ENCODE assay signal across 10 cellular contexts in the genomic region with DNA sequence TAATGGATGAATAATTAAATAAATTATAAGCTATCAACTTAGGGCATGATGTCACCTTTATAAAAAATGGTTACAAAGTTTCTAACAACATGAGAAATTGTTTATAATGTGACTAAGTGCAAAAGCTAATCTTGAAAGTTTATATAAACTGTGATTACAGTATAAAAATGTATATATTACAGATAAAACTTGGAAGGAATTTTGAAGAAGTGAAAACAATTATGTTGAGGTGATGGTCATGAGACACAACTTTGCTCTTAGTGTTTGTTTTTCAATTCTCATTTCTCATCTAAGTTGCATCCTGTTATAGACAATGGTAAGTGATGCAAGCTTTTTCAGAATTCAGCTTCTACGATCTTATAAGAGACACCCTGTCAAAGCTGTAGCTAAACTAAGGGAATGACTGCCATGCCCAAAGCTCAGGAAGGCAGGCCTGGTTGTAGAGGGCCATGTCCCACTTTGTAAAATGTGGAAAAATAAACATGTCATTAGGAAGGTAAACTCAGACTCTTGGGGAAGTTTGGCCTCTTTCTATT. TPM values are rescaled to one million over a fixed set of nuclear protein-coding genes. Genes with fewer than 3 reads are reported as not detected.
A peak's percentile ranks its signal among the peaks of the same experiment; 100 is the strongest.
DNase-seq lines count a peak whose midpoint lies in the region; ATAC-seq and TF ChIP-seq lines count a peak whose summit lies in the region.
"Had no signal": no experiment of that assay in that cellular context is flagged by ENCODE, and none has a peak within 500 bp of the region (broad histone marks: within the 10 kb centered on the region; RNA-seq: fewer than 3 reads in every experiment).

No MANE protein-coding gene starts in this region.

- H2AFZ ChIP-seq in OCI-LY7 (ENCODE audit: low read length) = no peak overlapping the region

- peaks cover 5% of the 10 kb centered on the region; the same call in 1 of the 2 replicates for H3K36me3 ChIP-seq in OCI-LY7 (ENCODE audit: insufficient read depth, low read length)
- no peaks in the 10 kb centered on the region for H3K36me3 ChIP-seq in transverse colon
- H3K36me3 ChIP-seq in ascending aorta = no peaks in the 10 kb centered on the region

- TF ChIP-seq CTCF in OCI-LY7 (conservative IDR thresholded peaks at IDR 0.05; ENCODE audit: low read length) (no peak), transverse colon (IDR thresholded peaks at IDR 0.05) (no peak), ascending aorta (IDR thresholded peaks at IDR 0.05) (no peak)

- TF ChIP-seq EP300 in transverse colon (IDR thresholded peaks at IDR 0.05; ENCODE audit: low read depth) = no peak

- intact Hi-C loops in OCI-LY7 (cut with micrococcal nuclease; ENCODE audit: unreplicated experiment) (loop anchor here (5.0 kb wide), 1 partner anchor 486 kb away; a partner anchor contains a TSS), transverse colon (cut with DNase I; ENCODE audit: low total_unique reads) (no loop called here), ascending aorta (cut with DNase I) (no loop called here)

- in situ Hi-C loops in transverse colon (cut with MboI; ENCODE audit: low pct_ligation_motif_present in 1 of 4, low pct_unique_long_range_greater_than_20kb in 1 of 4, low sequenced_read_pairs in 3 of 4) = no loop called here

- H3K4me1 ChIP-seq in OCI-LY7 (ENCODE audit: insufficient read depth, low read length, poor library complexity, severe bottlenecking) (peaks cover 56% of the 10 kb centered on the region), transverse colon (peaks cover 0 to 4% (median 0%) of the 10 kb centered on the region in 4 donors), ascending aorta (no peaks in the 10 kb centered on the region)

- 29 to 54% methylated on average over 1 of the region's 1 CpG for WGBS in transverse colon (ENCODE audit: low coverage in 1 of 2), 2 donors

- TF ChIP-seq POLR2A in transverse colon (IDR thresholded peaks at IDR 0.05) = no peak

- peaks cover 12% of the 10 kb centered on the region; the same call in 1 of the 2 replicates for H3K79me2 ChIP-seq in OCI-LY7 (ENCODE audit: insufficient read depth, low read depth, low read length)

- no peaks in the 10 kb centered on the region for H4K20me1 ChIP-seq in OCI-LY7 (ENCODE audit: insufficient read depth, low read length)

- peak overlapping the region; percentile 61 for H3K4me2 ChIP-seq in OCI-LY7 (ENCODE audit: low read length)

- BruUV-seq in OCI-LY7 (replicated peaks; lab: Mats Ljungman, UMichigan) = no TSS peak

- POLR2A ChIA-PET in OCI-LY7 (lab: Charles Lee) = interaction anchor here (0.6 to 2.7 kb wide), 8 partner anchors 9 to 83 kb away, joined by 3 to 10 read pairs (median 3); a partner anchor contains a TSS

- DNase-seq in OCI-LY7 (ENCODE audit: low spot score) = peak; percentile 45
- DNase-seq in NCI-H2196 treated with DMSO at 0.1 percent for 48 hours (lab: John Stamatoyannopoulos, UW; ENCODE audit: unreplicated experiment) = no peak
- DNase-seq in transverse colon = no peak
- no peak for DNase-seq in ascending aorta (ENCODE audit: low spot score in 2 of 2)
- DNase-seq in NCI-H69 (lab: John Stamatoyannopoulos, UW) = no peak
- DNase-seq: NCI-H146 had no signal

- ATAC-seq in GM19455 (IDR thresholded peaks at IDR 0.05; ENCODE audit: unreplicated experiment) = peak; percentile 82
- ATAC-seq in HG02981 (IDR thresholded peaks at IDR 0.05; ENCODE audit: unreplicated experiment) = peak; percentile 82

- peak overlapping the region; percentile 47 for H3K27ac ChIP-seq in OCI-LY7 (ENCODE audit: low read depth, low read length, poor library complexity, severe bottlenecking)
- no peak overlapping the region for H3K27ac ChIP-seq in transverse colon
- H3K27ac ChIP-seq in ascending aorta = no peak overlapping the region

- H3K27me3 ChIP-seq in transverse colon (no peaks in the 10 kb centered on the region), ascending aorta (no peaks in the 10 kb centered on the region)

- H3K4me3 ChIP-seq in GM08714 (ENCODE audit: low read length) (peak overlapping the region; percentile 31; the same call in 1 of the 2 replicates), OCI-LY7 (ENCODE audit: low read depth, low read length, poor library complexity, severe bottlenecking) (peak overlapping the region; percentile 15), transverse colon (no peak overlapping the region), ascending aorta (no peak overlapping the region)

- H3K9me2 ChIP-seq in OCI-LY7 (ENCODE audit: insufficient read depth, low read length) = no peaks in the 10 kb centered on the region

- CTCF ChIA-PET in OCI-LY7 (lab: Charles Lee; ENCODE audit: unreplicated experiment) = no interaction called here

- H3K9me3 ChIP-seq in OCI-LY7 (ENCODE audit: low read length) (no peaks in the 10 kb centered on the region), transverse colon (no peaks in the 10 kb centered on the region), ascending aorta (no peaks in the 10 kb centered on the region)

RNA-seq across cellular contexts. Expression of a gene that starts 23.9 kb away (rescaled TPM):
- total RNA-seq in OCI-LY7 (2014; rRNA removed; shearing (Covaris generic)) = 5.0 and 6.5 TPM in 2 replicates
- 9.1 and 11.1 TPM in 2 replicates for total RNA-seq in OCI-LY7 (2022)
- total RNA-seq in transverse colon = 1 to 10 TPM; 5.2 to 9.8 (median 7.2) TPM
- not detected for total RNA-seq in ascending aorta
- total RNA-seq: T-helper 1 cell treated with Interleukin-12 subunit alpha and Interleukin-12 subunit beta and Interleukin-4 antibody, amounts not matched to agents 30 ng/mL and 1 ng/mL, for 36 hours had no signal

Comparison
In these comparisons a context has a peak if more than half of its experiments do, and no peak if none do; other contexts are left out.
1. H3K4me3 ChIP-seq: peak in GM08714 (single experiment) and OCI-LY7 (single experiment); none in transverse colon (0 of 4) and ascending aorta (0 of 2).